In genomic region chr3:122410111-122410510, GRCh38 we compare ENCODE assay signal across 12 cellular contexts.
"Had no signal": no experiment of that assay in that cellular context is flagged by ENCODE, and none has a peak within 500 bp of the region (broad histone marks: within the 10 kb centered on the region; RNA-seq: fewer than 3 reads in every experiment).

No MANE protein-coding gene starts in this region.

- H3K27ac ChIP-seq: breast epithelium, neural progenitor cell, parathyroid adenoma had no signal

- H3K9me3 Mint-ChIP-seq: activated CD4-positive, alpha-beta T cell treated with anti-CD3 and anti-CD28 coated beads, Interleukin-2, amount 10 ng/mL, durations not matched to agents 7 days and 5 days; activated naive CD8-positive, alpha-beta T cell treated with anti-CD3 and anti-CD28 coated beads, Interleukin-2, amount 10 ng/mL, durations not matched to agents 7 days and 5 days; activated T-helper 1 cell treated with anti-CD3 and anti-CD28 coated beads, Interleukin-12 subunit alpha, Interleukin-12 subunit beta, Interleukin-2, Interleukin-4 antibody, amounts not matched to agents 30 ng/mL and 10 ng/mL and 1 ng/mL, durations not matched to agents 14 hours and 24 hours and 36 hours; neural progenitor cell; type B pancreatic cell had no signal

- H3K4me3 ChIP-seq: breast epithelium, dorsolateral prefrontal cortex, neural progenitor cell had no signal

- H3K27me3 Mint-ChIP-seq: activated CD4-positive, alpha-beta T cell treated with anti-CD3 and anti-CD28 coated beads, Interleukin-2, amount 10 ng/mL, durations not matched to agents 7 days and 5 days; activated naive CD8-positive, alpha-beta T cell treated with anti-CD3 and anti-CD28 coated beads, Interleukin-2, amount 10 ng/mL, durations not matched to agents 7 days and 5 days; T-cell; type B pancreatic cell had no signal

- H3K9me3 ChIP-seq: breast epithelium had no signal

- H3K36me3 ChIP-seq: breast epithelium, neural progenitor cell had no signal

- ATAC-seq: T-cell had no signal

- H3K4me3 Mint-ChIP-seq: activated CD4-positive, alpha-beta T cell treated with anti-CD3 and anti-CD28 coated beads, Interleukin-2, amount 10 ng/mL, durations not matched to agents 7 days and 5 days; activated naive CD8-positive, alpha-beta T cell treated with anti-CD3 and anti-CD28 coated beads, Interleukin-2, amount 10 ng/mL, durations not matched to agents 7 days and 5 days; activated T-helper 1 cell treated with anti-CD3 and anti-CD28 coated beads, Interleukin-12 subunit alpha, Interleukin-12 subunit beta, Interleukin-2, Interleukin-4 antibody, amounts not matched to agents 30 ng/mL and 10 ng/mL and 1 ng/mL, durations not matched to agents 14 hours and 24 hours and 36 hours; neural progenitor cell; T-cell; type B pancreatic cell had no signal

- H3K27ac Mint-ChIP-seq: activated CD4-positive, alpha-beta T cell treated with anti-CD3 and anti-CD28 coated beads, Interleukin-2, amount 10 ng/mL, durations not matched to agents 7 days and 5 days; activated naive CD8-positive, alpha-beta T cell treated with anti-CD3 and anti-CD28 coated beads, Interleukin-2, amount 10 ng/mL, durations not matched to agents 7 days and 5 days; activated T-helper 1 cell treated with anti-CD3 and anti-CD28 coated beads, Interleukin-12 subunit alpha, Interleukin-12 subunit beta, Interleukin-2, Interleukin-4 antibody, amounts not matched to agents 30 ng/mL and 10 ng/mL and 1 ng/mL, durations not matched to agents 14 hours and 24 hours and 36 hours; neural progenitor cell; type B pancreatic cell had no signal

- DNase-seq: activated CD4-positive, alpha-beta T cell treated with anti-CD3 and anti-CD28 coated beads, Interleukin-2, amount 10 ng/mL, durations not matched to agents 7 days and 5 days; activated naive CD8-positive, alpha-beta T cell treated with anti-CD3 and anti-CD28 coated beads, Interleukin-2, amount 10 ng/mL, durations not matched to agents 7 days and 5 days; aorta; dorsolateral prefrontal cortex; mesenchymal stem cell; stimulated activated CD4-positive, alpha-beta T cell treated with anti-CD3 and anti-CD28 coated beads, Interleukin-4, amount 100 ng/mL, for 4 hours; T-cell had no signal

- H3K27me3 ChIP-seq: breast epithelium, dorsolateral prefrontal cortex, neural progenitor cell had no signal
